23 cellular contexts compared by ENCODE assay signal in genomic region chr9:38375572-38375963, GRCh38. TPM values are rescaled to one million over a fixed set of nuclear protein-coding genes. Genes with fewer than 3 reads are reported as not detected.
A peak's percentile ranks its signal among the peaks of the same experiment; 100 is the strongest.
DNase-seq lines count a peak whose midpoint lies in the region; ATAC-seq, FAIRE-seq and TF ChIP-seq lines count a peak whose summit lies in the region.
"Had no signal": no experiment of that assay in that cellular context is flagged by ENCODE, and none has a peak within 500 bp of the region (broad histone marks: within the 10 kb centered on the region; RNA-seq: fewer than 3 reads in every experiment).

No MANE protein-coding gene starts in this region.

- no peak overlapping the region for H2AFZ ChIP-seq in neural cell (ENCODE audit: low read depth, low read length)
- H2AFZ ChIP-seq: GM23338 had no signal

- WGBS in esophagus squamous epithelium, 2 donors, result 63 to 82% methylated on average over 8 to 10 of the region's 10 CpGs
- 73 to 78% (median 78%) methylated on average over 10 of the region's 10 CpGs for WGBS in small intestine, 3 donors

- H3K27me3 ChIP-seq in H7 (ENCODE audit: control insufficient read depth, insufficient read depth, low read length) (peaks cover 5% of the 10 kb centered on the region; the same call in 1 of the 2 replicates), esophagus squamous epithelium (peaks cover 0 to 7% (median 0%) of the 10 kb centered on the region in 4 donors), neural cell (ENCODE audit: insufficient read depth, low read depth, low read length) (no peaks in the 10 kb centered on the region), thoracic aorta (replicated peaks; ENCODE audit: insufficient read depth) (no peaks in the 10 kb centered on the region), small intestine (ENCODE audit: control insufficient read depth in 2 of 2, insufficient read depth in 2 of 2, low read length in 2 of 2) (no peaks in the 10 kb centered on the region), left lung (no peaks in the 10 kb centered on the region)
- H3K27me3 ChIP-seq: BLaER1 had no signal

- H3K9me3 ChIP-seq in esophagus squamous epithelium (no peaks in the 10 kb centered on the region), neural cell (ENCODE audit: low read length) (no peaks in the 10 kb centered on the region), thoracic aorta (no peaks in the 10 kb centered on the region), small intestine (ENCODE audit: control insufficient read depth, low read depth) (no peaks in the 10 kb centered on the region), left lung (no peaks in the 10 kb centered on the region)
- H3K9me3 ChIP-seq: BLaER1, HAP-1 had no signal

- DNase-seq in H7, result peak; percentile 37
- no peak for DNase-seq in esophagus squamous epithelium (lab: John Stamatoyannopoulos, UW)
- no peak for DNase-seq in thoracic aorta (ENCODE audit: low spot score)
- DNase-seq in small intestine, result no peak
- DNase-seq in left lung, result no peak
- DNase-seq: CD4-positive, CD25-positive, alpha-beta regulatory T cell; HFFc6; KBM-7; NCI-H1694; NCI-H2029 treated with DMSO at 0.1 percent for 48 hours; NCI-H2227 treated with DMSO at 0.1 percent for 48 hours; NCI-H526 treated with DMSO at 0.1 percent for 48 hours; RPMI8226; SHP77 had no signal

- no peak for ATAC-seq in thoracic aorta (ENCODE audit: insufficient number of reproducible peaks, low FRiP score, low read depth)
- ATAC-seq in esophagus mucosa, result no peak
- ATAC-seq in left lung, result no peak
- ATAC-seq: GM23338 had no signal

- no peak for TF ChIP-seq POLR2A in esophagus squamous epithelium (IDR thresholded peaks at IDR 0.05)

- no peak for TF ChIP-seq RAD21 in neural cell (conservative IDR thresholded peaks at IDR 0.05)

- H3K27ac ChIP-seq in esophagus squamous epithelium, result peak overlapping the region in 3 of 4 donors; percentile 37 to 62 (median 61)
- peak overlapping the region; percentile 25 for H3K27ac ChIP-seq in neural cell (ENCODE audit: low read length)
- H3K27ac ChIP-seq in thoracic aorta, result peak overlapping the region; percentile 87 to 92
- H3K27ac ChIP-seq in small intestine (ENCODE audit: low read depth in 1 of 2, low read length in 1 of 2), result no peak overlapping the region
- no peak overlapping the region for H3K27ac ChIP-seq in left lung
- H3K27ac ChIP-seq: BLaER1 had no signal

- no peak for TF ChIP-seq EP300 in neural cell (conservative IDR thresholded peaks at IDR 0.05; ENCODE audit: poor library complexity, severe bottlenecking)

- H3K4me1 ChIP-seq in esophagus squamous epithelium (peaks cover 0 to 7% (median 0%) of the 10 kb centered on the region in 3 donors), thoracic aorta (ENCODE audit: control insufficient read depth in 1 of 2, low read depth in 2 of 2) (peaks cover 7 to 20% of the 10 kb centered on the region in 2 donors), small intestine (ENCODE audit: control insufficient read depth in 2 of 2, insufficient read depth in 1 of 2, low read depth in 1 of 2, low read length in 1 of 2) (no peaks in the 10 kb centered on the region), left lung (no peaks in the 10 kb centered on the region)
- H3K4me1 ChIP-seq: BLaER1, HAP-1 had no signal

- intact Hi-C loops in esophagus squamous epithelium (cut with DNase I) (no loop called here), left lung (cut with DNase I) (no loop called here)

- no peak for TF ChIP-seq CTCF in esophagus squamous epithelium (IDR thresholded peaks at IDR 0.05)
- TF ChIP-seq CTCF in neural cell (IDR thresholded peaks at IDR 0.05; ENCODE audit: poor library complexity, severe bottlenecking), result no peak
- no peak for TF ChIP-seq CTCF in thoracic aorta (IDR thresholded peaks at IDR 0.05)
- TF ChIP-seq CTCF in left lung (IDR thresholded peaks at IDR 0.05), result no peak

- H3K36me3 ChIP-seq in H7 (replicated peaks; ENCODE audit: control insufficient read depth, insufficient read depth, low read length) (no peaks in the 10 kb centered on the region), esophagus squamous epithelium (no peaks in the 10 kb centered on the region), neural cell (ENCODE audit: insufficient read depth, low read length) (no peaks in the 10 kb centered on the region), thoracic aorta (no peaks in the 10 kb centered on the region), small intestine (ENCODE audit: control insufficient read depth in 2 of 2, insufficient read depth in 2 of 2, low read length in 2 of 2) (no peaks in the 10 kb centered on the region), left lung (no peaks in the 10 kb centered on the region)
- H3K36me3 ChIP-seq: BLaER1, HAP-1 had no signal

- FAIRE-seq in small intestine (lab: Jason Lieb, UNC), result no peak
- FAIRE-seq: D721Med, HTR-8/SVneo had no signal

- no peaks in the 10 kb centered on the region for H3K9me2 ChIP-seq in neural cell (ENCODE audit: insufficient read depth, low read length)

- no peaks in the 10 kb centered on the region for H3K79me2 ChIP-seq in neural cell (replicated peaks; ENCODE audit: insufficient read depth, low read length)

- H3K4me2 ChIP-seq in neural cell (ENCODE audit: low read length), result no peak overlapping the region
- H3K4me2 ChIP-seq: BLaER1, GM23338 had no signal

- H3K9ac ChIP-seq in neural cell (ENCODE audit: low read length), result no peak overlapping the region
- H3K9ac ChIP-seq: BLaER1 had no signal

- H3K4me3 ChIP-seq in H7 (ENCODE audit: insufficient read depth, low read depth, low read length) (no peak overlapping the region), esophagus squamous epithelium (no peak overlapping the region), neural cell (ENCODE audit: low read length) (no peak overlapping the region), thoracic aorta (no peak overlapping the region), small intestine (ENCODE audit: low read depth in 1 of 2, low read length in 2 of 2) (no peak overlapping the region), left lung (no peak overlapping the region)
- H3K4me3 ChIP-seq: BLaER1, GM23338, HAP-1 had no signal

- no peaks in the 10 kb centered on the region for H3F3A ChIP-seq in neural cell (ENCODE audit: insufficient read depth, low read length, poor library complexity, severe bottlenecking)

- no peaks in the 10 kb centered on the region for H4K20me1 ChIP-seq in neural cell (ENCODE audit: insufficient read depth)
- H4K20me1 ChIP-seq: BLaER1 had no signal

TF ChIP-seq in neural cell, 6 proteins besides CTCF, POLR2A, EP300 and RAD21:
- TF ChIP-seq TAF1 (IDR thresholded peaks at IDR 0.05; ENCODE audit: low read depth), result no peak
- TF ChIP-seq MXI1 (conservative IDR thresholded peaks at IDR 0.05; ENCODE audit: poor library complexity, severe bottlenecking), result no peak
- no peak for TF ChIP-seq SMC3 (conservative IDR thresholded peaks at IDR 0.05; ENCODE audit: poor library complexity)
- no peak for TF ChIP-seq REST (IDR thresholded peaks at IDR 0.05; ENCODE audit: borderline replicate concordance)
TF ChIP-seq in neural cell: peak in this region for 0.

RNA-seq across cellular contexts. Expression of gene ALDH1B1, which starts 16.9 kb away (rescaled TPM):
- total RNA-seq in H7 (2014; rRNA removed; shearing (Covaris generic)), result 35.8 and 37.3 TPM in 2 replicates
- total RNA-seq in esophagus squamous epithelium (10 to 100 TPM in 2 of 4 donors, 1 to 10 TPM in 2; 1.6 to 23.7 (median 7.7) TPM), thoracic aorta (100 to 1,000 TPM; 195 to 229 TPM), esophagus mucosa (4.2 TPM), left lung (10 to 100 TPM; 18.3 to 27.1 TPM)
- polyA plus RNA-seq in neural cell (5.8 and 6.6 TPM in 2 replicates), small intestine (10 to 100 TPM in 1 of 3 donors, 1 to 10 TPM in 2; 4.2 to 60.9 (median 6.8) TPM)
- 11.2 and 11.6 TPM in 2 replicates for polyA minus RNA-seq in neural cell

RNA-seq across cellular contexts. Expression of gene IGFBPL1, which starts 48.7 kb away (rescaled TPM):
- total RNA-seq in H7 (2014; rRNA removed; shearing (Covaris generic)), result 86.4 and 92.1 TPM in 2 replicates
- total RNA-seq in esophagus squamous epithelium, result not detected
- polyA plus RNA-seq in neural cell, result 372 and 432 TPM in 2 replicates
- polyA minus RNA-seq in neural cell, result 574 and 625 TPM in 2 replicates
- total RNA-seq in thoracic aorta, result 10 to 100 TPM; 16.6 to 34.0 TPM
- polyA plus RNA-seq in small intestine, result under 1 TPM in 1 of 3 donors, not detected in 2; 0.95 TPM
- not detected for total RNA-seq in esophagus mucosa
- total RNA-seq in left lung, result 1 to 10 TPM; 3.2 to 5.9 TPM
- total RNA-seq: A172; CD4-positive, CD25-positive, alpha-beta regulatory T cell; HFFc6; MCF 10A had no signal
- polyA plus RNA-seq: CD4-positive, CD25-positive, alpha-beta regulatory T cell had no signal

Comparison
In these comparisons a context has a peak if more than half of its experiments do, and no peak if none do; other contexts are left out.
1. H3K27ac ChIP-seq: peak in esophagus squamous epithelium (3 of 4), neural cell (single experiment) and thoracic aorta (2 of 2); none in small intestine (0 of 2) and left lung (0 of 2).